In genomic region chr5:150148408-150148927, GRCh38 we compare ENCODE assay signal across 1 cellular context.
TF ChIP-seq lines count a peak whose summit lies in the region.

No MANE protein-coding gene starts in this region.

TF ChIP-seq in SK-N-SH treated with all-trans-retinoic acid at 6 μM for 48 hours, 23 proteins besides CTCF, POLR2A, EP300 and RAD21 (continued from another document):
- TF ChIP-seq PATZ1 (CRISPR knock-in tag; IDR thresholded peaks at IDR 0.05; ENCODE audit: borderline replicate concordance) (no peak), TCF4 (CRISPR knock-in tag; IDR thresholded peaks at IDR 0.05; ENCODE audit: borderline replicate concordance) (no peak), ISL1 (CRISPR knock-in tag; IDR thresholded peaks at IDR 0.05) (no peak), ZNF565 (CRISPR knock-in tag; conservative IDR thresholded peaks at IDR 0.05; ENCODE audit: low read depth) (no peak), GLIS3 (CRISPR knock-in tag; IDR thresholded peaks at IDR 0.05) (no peak), ZFP30 (CRISPR knock-in tag; IDR thresholded peaks at IDR 0.05) (no peak), ESRRG (CRISPR knock-in tag; IDR thresholded peaks at IDR 0.05) (no peak), CREB5 (CRISPR knock-in tag; IDR thresholded peaks at IDR 0.05; ENCODE audit: low read depth) (no peak), BACH2 (CRISPR knock-in tag; IDR thresholded peaks at IDR 0.05; ENCODE audit: borderline replicate concordance) (no peak)
TF ChIP-seq in SK-N-SH treated with all-trans-retinoic acid at 6 μM for 48 hours: peak in this region for 0.
